Comparison of ENCODE assay signal across 1 cellular context in the genomic region with DNA sequence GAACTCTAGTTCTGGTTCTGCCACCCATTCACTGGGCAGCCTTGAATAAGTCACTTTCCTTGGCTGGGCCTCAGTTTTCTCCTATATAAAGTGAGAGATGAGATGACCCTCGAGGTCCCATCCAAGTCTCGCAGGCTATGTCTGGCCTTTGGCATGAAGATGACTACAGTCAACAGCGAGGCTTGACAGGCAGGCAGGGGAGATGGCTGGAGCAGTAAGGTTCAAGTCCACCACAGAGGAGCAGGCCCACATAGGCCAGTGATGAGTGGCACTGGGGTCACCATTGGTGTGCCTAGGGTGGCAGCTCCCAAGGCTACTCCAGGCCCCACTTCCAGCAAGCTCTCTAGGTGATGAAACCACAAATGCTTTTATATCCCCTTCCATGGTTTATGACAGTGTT.
TF ChIP-seq lines count a peak whose summit lies in the region.

No MANE protein-coding gene starts in this region.

TF ChIP-seq in IMR-90, 13 proteins besides CTCF, POLR2A, EP300 and RAD21 (continued from another document):
- TF ChIP-seq MXI1 (IDR thresholded peaks at IDR 0.05; ENCODE audit: borderline replicate concordance, low read depth, low read length) (no peak), NFE2L2 (IDR thresholded peaks at IDR 0.05; ENCODE audit: low read depth, low read length) (no peak), MAFK (IDR thresholded peaks at IDR 0.05; ENCODE audit: low read depth, low read length) (no peak), RCOR1 (IDR thresholded peaks at IDR 0.05; ENCODE audit: insufficient replicate concordance, low read length) (no peak), CEBPB (IDR thresholded peaks at IDR 0.05; ENCODE audit: low read depth, low read length) (no peak), BHLHE40 (IDR thresholded peaks at IDR 0.05; ENCODE audit: low read depth, low read length) (no peak), RFX5 (IDR thresholded peaks at IDR 0.05; ENCODE audit: low read depth, low read length) (no peak), CHD1 (IDR thresholded peaks at IDR 0.05; ENCODE audit: low read depth, low read length) (no peak), USF2 (IDR thresholded peaks at IDR 0.05; ENCODE audit: low read depth, low read length) (no peak), ELK1 (IDR thresholded peaks at IDR 0.05; ENCODE audit: borderline replicate concordance, low read depth, low read length) (no peak)
